15 cellular contexts compared by ENCODE assay signal in the genomic region with DNA sequence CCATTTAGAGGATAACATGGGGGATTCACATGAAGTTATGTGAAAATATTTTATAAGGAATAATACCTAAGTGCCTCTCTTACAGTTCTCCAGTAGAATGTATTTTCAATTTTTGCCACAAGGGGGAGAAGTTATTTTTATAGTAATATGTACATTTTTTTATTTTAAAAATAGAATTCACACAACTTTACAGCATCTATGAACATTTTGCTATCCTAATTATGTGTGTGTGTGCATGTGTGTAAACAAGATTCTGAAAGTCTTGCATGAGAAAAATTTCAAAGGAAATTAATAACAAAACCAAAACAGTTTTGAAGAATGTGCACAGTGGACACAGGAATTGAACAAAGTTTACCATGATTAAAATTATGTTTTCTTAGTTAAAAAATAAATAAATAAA. TPM values are rescaled to one million over a fixed set of nuclear protein-coding genes. Genes with fewer than 3 reads are reported as not detected.
DNase-seq lines count a peak whose midpoint lies in the region; ATAC-seq, FAIRE-seq and TF ChIP-seq lines count a peak whose summit lies in the region.
"Not testable (repeated sequence)": the region's sequence is repeated elsewhere in the genome, so short reads cannot be mapped to it uniquely, and the experiment has no call there.
"Had no signal": no experiment of that assay in that cellular context is flagged by ENCODE, and none has a peak within 500 bp of the region (broad histone marks: within the 10 kb centered on the region; RNA-seq: fewer than 3 reads in every experiment).

No MANE protein-coding gene starts in this region.

- not testable (repeated sequence) for H2AK5ac ChIP-seq in IMR-90 (ENCODE audit: low read depth, low read length)

- TF ChIP-seq CTCF in CD4-positive, alpha-beta T cell (IDR thresholded peaks at IDR 0.05): peak; percentile 51
- 0 out of 2 replicates have a peak, but pooled peaks have one; percentile 3 for TF ChIP-seq CTCF in IMR-90 (conservative IDR thresholded peaks at IDR 0.05; ENCODE audit: low read depth, low read length)
- TF ChIP-seq CTCF in brain (conservative IDR thresholded peaks at IDR 0.05): peak; percentile 41 to 65
- TF ChIP-seq CTCF in pancreas (IDR thresholded peaks at IDR 0.05): peak in 3 of 4 donors; percentile 17 to 30 (median 25)

- not testable (repeated sequence) for H3K9me1 ChIP-seq in IMR-90 (ENCODE audit: insufficient read depth, low read length)

- not testable (repeated sequence) for H3K27ac ChIP-seq in CD4-positive, alpha-beta T cell (ENCODE audit: low read depth, low read length); IMR-90 (ENCODE audit: insufficient read depth, low read length); pancreas

- not testable (repeated sequence) for BruUV-seq in IMR-90 (replicated peaks; lab: Mats Ljungman, UMichigan)

- not testable (repeated sequence) for H4K20me1 ChIP-seq in IMR-90 (ENCODE audit: insufficient read depth, low read length)

- H3K18ac ChIP-seq in IMR-90 (ENCODE audit: low read depth, low read length): not testable (repeated sequence)

- TF ChIP-seq RAD21 in IMR-90 (IDR thresholded peaks at IDR 0.05; ENCODE audit: low read length): not testable (repeated sequence)

- FAIRE-seq in RCC 7860 (lab: Jason Lieb, UNC): peak; percentile 84
- peak; percentile 100 for FAIRE-seq in islet of Langerhans (lab: Jason Lieb, UNC)
- peak; percentile 97 for FAIRE-seq in pancreas (lab: Jason Lieb, UNC)

- H3K4me3 Mint-ChIP-seq in CD4-positive, alpha-beta T cell; brain: not testable (repeated sequence)

- not testable (repeated sequence) for H2BK5ac ChIP-seq in IMR-90 (ENCODE audit: low read depth, low read length, poor library complexity, severe bottlenecking)

- H3K4me1 ChIP-seq in IMR-90 (ENCODE audit: control insufficient read depth, insufficient read depth, low read length); pancreas: not testable (repeated sequence)

- not testable (repeated sequence) for H3K27me3 ChIP-seq in CD4-positive, alpha-beta T cell (ENCODE audit: control insufficient read depth, insufficient read depth, low read length); pancreas
- peaks cover 28% of the 10 kb centered on the region for H3K27me3 ChIP-seq in IMR-90 (ENCODE audit: control insufficient read depth, insufficient read depth, low read length)

- H3K9ac ChIP-seq in IMR-90 (ENCODE audit: low read depth, low read length): not testable (repeated sequence)

- not testable (repeated sequence) for H4K8ac ChIP-seq in IMR-90 (ENCODE audit: low read depth in 2 of 2, low read length in 2 of 2)

- not testable (repeated sequence) for H3K4ac ChIP-seq in IMR-90 (ENCODE audit: low read depth, low read length)

- CTCF ChIA-PET in CD4-positive, alpha-beta T cell (lab: Charles Lee): not testable (repeated sequence)
- CTCF ChIA-PET in IMR-90 (lab: Yijun Ruan, JAX): interaction anchor here (0.9 to 2.7 kb wide), 4 partner anchors 14 to 87 kb away, joined by 3 to 22 read pairs (median 6); no protein-coding TSS in a partner anchor

- POLR2A ChIA-PET in CD4-positive, alpha-beta T cell (lab: Charles Lee); IMR-90 (lab: Charles Lee; ENCODE audit: unreplicated experiment): not testable (repeated sequence)

- ATAC-seq in CD4-positive, alpha-beta T cell (ENCODE audit: poor library complexity); pancreas: not testable (repeated sequence)
- ATAC-seq in IMR-90 (ENCODE audit: low read depth): peak; percentile 50; the same call in 1 of the 2 replicates

- H4K5ac ChIP-seq in IMR-90 (ENCODE audit: low read depth, low read length): not testable (repeated sequence)

- dilution Hi-C loops in IMR-90 (cut with HindIII; ENCODE audit: low sequenced_read_pairs, unreplicated experiment): not testable (repeated sequence)

- not testable (repeated sequence) for H3K9me3 Mint-ChIP-seq in CD4-positive, alpha-beta T cell; brain

- H3K14ac ChIP-seq in IMR-90 (replicated peaks; ENCODE audit: low read depth, low read length): not testable (repeated sequence)

- H3K4me1 Mint-ChIP-seq in CD4-positive, alpha-beta T cell (ENCODE audit: low read depth); brain: not testable (repeated sequence)

- intact Hi-C loops in CD4-positive, alpha-beta T cell (cut with DNase I, micrococcal nuclease): loop anchor here in 1 of 2 experiments (5.0 kb wide), 1 partner anchor 704 kb away; no protein-coding TSS in a partner anchor
- intact Hi-C loops in IMR-90 (cut with micrococcal nuclease); pancreas (cut with DNase I): not testable (repeated sequence)

- not testable (repeated sequence) for H3K56ac ChIP-seq in IMR-90 (ENCODE audit: extremely low read depth, insufficient read depth, low read length)

- not testable (repeated sequence) for H2BK15ac ChIP-seq in IMR-90 (ENCODE audit: low read depth, low read length)

- H2AFZ ChIP-seq in IMR-90 (replicated peaks; ENCODE audit: low read length, poor library complexity): not testable (repeated sequence)

- not testable (repeated sequence) for H4K91ac ChIP-seq in IMR-90 (ENCODE audit: insufficient read depth, low read depth, low read length)

- not testable (repeated sequence) for H2BK20ac ChIP-seq in IMR-90 (ENCODE audit: low read depth, low read length)

- not testable (repeated sequence) for H3K23ac ChIP-seq in IMR-90 (ENCODE audit: low read depth, low read length)

- not testable (repeated sequence) for H3K79me1 ChIP-seq in IMR-90 (ENCODE audit: low read depth in 1 of 2, low read length in 2 of 2)

- in situ Hi-C loops in IMR-90 (cut with MboI; ENCODE audit: low sequenced_read_pairs): loop anchor here (10.0 to 25.0 kb wide), 2 partner anchors 379 to 707 kb away; no protein-coding TSS in a partner anchor

- not testable (repeated sequence) for DNase-seq in CD4-positive, alpha-beta T cell; IMR-90; RCC 7860 (ENCODE audit: low spot score); pancreas
- DNase-seq in erythroblast (lab: John Stamatoyannopoulos, UW): peak; percentile 5 to 49

- not testable (repeated sequence) for H3K27ac Mint-ChIP-seq in CD4-positive, alpha-beta T cell; brain

- H2AK9ac ChIP-seq in IMR-90 (replicated peaks; ENCODE audit: low read depth, low read length, poor library complexity): not testable (repeated sequence)

- H3K9me3 ChIP-seq in CD4-positive, alpha-beta T cell (ENCODE audit: control insufficient read depth, low read length); IMR-90 (ENCODE audit: control insufficient read depth, insufficient read depth, low read length); pancreas: not testable (repeated sequence)

- not testable (repeated sequence) for H3K36me3 Mint-ChIP-seq in CD4-positive, alpha-beta T cell (ENCODE audit: low read depth); brain

- H3K36me3 ChIP-seq in IMR-90 (ENCODE audit: control insufficient read depth, insufficient read depth, low read length); pancreas: not testable (repeated sequence)

- TF ChIP-seq POLR2A in IMR-90 (IDR thresholded peaks at IDR 0.05; ENCODE audit: low read depth, low read length); erythroblast (IDR thresholded peaks at IDR 0.05; ENCODE audit: low read length): not testable (repeated sequence)

- H2BK120ac ChIP-seq in IMR-90 (ENCODE audit: low read depth, low read length): not testable (repeated sequence)

- H3K4me3 ChIP-seq in IMR-90 (ENCODE audit: insufficient read depth, low read depth, low read length); pancreas: not testable (repeated sequence)

- H3K4me2 ChIP-seq in IMR-90 (ENCODE audit: low read depth, low read length): not testable (repeated sequence)

- H3K27me3 Mint-ChIP-seq in CD4-positive, alpha-beta T cell: peaks cover 44% of the 10 kb centered on the region
- not testable (repeated sequence) for H3K27me3 Mint-ChIP-seq in brain

RNA-seq across cellular contexts. Expression of gene COL9A1, which starts 5.3 kb away (rescaled TPM):
- total RNA-seq in CD4-positive, alpha-beta T cell: not detected
- not detected in 2 replicates for total RNA-seq in IMR-90 (2012; rRNA removed)
- polyA plus RNA-seq in IMR-90 (2012; rRNA removed): not detected in 2 replicates
- polyA plus RNA-seq in IMR-90 (2012; cell fraction: cytosol; rRNA removed): not detected in 2 replicates
- not detected in 2 replicates for polyA plus RNA-seq in IMR-90 (2012; cell fraction: nucleus; rRNA removed; ENCODE audit: low replicate concordance)
- polyA plus RNA-seq in brain (ENCODE audit: insufficient read depth, low read depth, low replicate concordance): 0.92 TPM
- total RNA-seq in pancreas: 1 to 10 TPM in 1 of 6 donors, under 1 TPM in 2, not detected in 3; 0.09 to 1.1 (median 0.17) TPM
- polyA plus RNA-seq in pancreas: 1 to 10 TPM in 1 of 2 donors, under 1 TPM in 1; 0.27 to 1.1 TPM
- total RNA-seq: activated B cell treated with CpG ODN at 0.5 μM for 24 hours; activated CD8-positive, alpha-beta memory T cell treated with anti-CD3 and anti-CD28 coated beads, Interleukin-2, amount 10 ng/mL, durations not matched to agents 7 days and 5 days; esophagus mucosa; left ventricle myocardium superior; NCI-H460; omental fat pad; PC-3; subcutaneous adipose tissue had no signal

Comparison
In these comparisons a context has a peak if more than half of its experiments do, and no peak if none do; other contexts are left out.
1. CTCF ChIP-seq: peak in every context shown above with its lines; median percentile 53 in brain; 51 in CD4-positive, alpha-beta T cell; 25 in pancreas; 3 in IMR-90.